In genomic region chrX:2693123-2693438, GRCh38 we compare ENCODE assay signal across 9 cellular contexts. TPM values are rescaled to one million over a fixed set of nuclear protein-coding genes. Genes with fewer than 3 reads are reported as not detected.
DNase-seq lines count a peak whose midpoint lies in the region; ATAC-seq and TF ChIP-seq lines count a peak whose summit lies in the region.
"Had no signal": no experiment of that assay in that cellular context is flagged by ENCODE, and none has a peak within 500 bp of the region (broad histone marks: within the 10 kb centered on the region; RNA-seq: fewer than 3 reads in every experiment).

No MANE protein-coding gene starts in this region.

- H3K9me3 ChIP-seq in RWPE2 (ENCODE audit: severe bottlenecking) (no peaks in the 10 kb centered on the region), esophagus squamous epithelium (no peaks in the 10 kb centered on the region)

- ATAC-seq in RWPE2 (ENCODE audit: low read depth) (no peak), GM21786 (IDR thresholded peaks at IDR 0.05; ENCODE audit: unreplicated experiment) (no peak), HG03095 (IDR thresholded peaks at IDR 0.05; ENCODE audit: unreplicated experiment) (no peak), GM19463 (IDR thresholded peaks at IDR 0.05; ENCODE audit: unreplicated experiment) (no peak), GM21381 (IDR thresholded peaks at IDR 0.05; ENCODE audit: unreplicated experiment) (no peak)

- H3K27ac ChIP-seq in RWPE2 (ENCODE audit: poor library complexity, severe bottlenecking) (peak overlapping the region; percentile 56), esophagus squamous epithelium (peak overlapping the region; percentile 42 to 97 (median 92)), skin epidermis (peak overlapping the region in 18 of 21 experiments; percentile 50 to 96 (median 94))

- H3K4me1 ChIP-seq in RWPE2 (ENCODE audit: insufficient read depth, poor library complexity, severe bottlenecking) (peaks cover 37% of the 10 kb centered on the region), esophagus squamous epithelium (peaks cover 50 to 72% (median 61%) of the 10 kb centered on the region in 3 donors)

- no peak for TF ChIP-seq POLR2A in esophagus squamous epithelium (IDR thresholded peaks at IDR 0.05)

- H3K27me3 ChIP-seq in GM06990 (replicated peaks; ENCODE audit: control insufficient read depth, insufficient read depth, low read length) = no peaks in the 10 kb centered on the region
- H3K27me3 ChIP-seq in RWPE2 (ENCODE audit: insufficient read depth, poor library complexity, severe bottlenecking) = no peaks in the 10 kb centered on the region
- no peaks in the 10 kb centered on the region for H3K27me3 ChIP-seq in esophagus squamous epithelium

- intact Hi-C loops in esophagus squamous epithelium (cut with DNase I) = no loop called here

- 37 to 64% methylated on average over 5 of the region's 5 CpGs for WGBS in esophagus squamous epithelium, 2 donors

- DNase-seq in GM06990 (ENCODE audit: extremely low read depth, insufficient read length) (no peak), RWPE2 (ENCODE audit: low spot score) (no peak), esophagus squamous epithelium (lab: John Stamatoyannopoulos, UW) (no peak)
- DNase-seq: NCI-H187 treated with DMSO at 0.1 percent for 48 hours had no signal

- no peaks in the 10 kb centered on the region for H3K36me3 ChIP-seq in GM06990 (ENCODE audit: control insufficient read depth, insufficient read depth, low read length)
- H3K36me3 ChIP-seq in RWPE2 (ENCODE audit: low read depth) = peaks cover 9% of the 10 kb centered on the region
- H3K36me3 ChIP-seq in esophagus squamous epithelium = peaks cover 0 to 10% (median 0%) of the 10 kb centered on the region in 3 donors

- H3K4me3 ChIP-seq in GM06990 (replicated peaks; ENCODE audit: low read depth, low read length) (peak overlapping the region; percentile 73), RWPE2 (ENCODE audit: severe bottlenecking) (peak overlapping the region; percentile 92), esophagus squamous epithelium (peak overlapping the region in 3 of 4 donors; percentile 83 to 98 (median 88)), skin epidermis (peak overlapping the region; percentile 76 to 95 (median 91))

- TF ChIP-seq CTCF in GM06990 (IDR thresholded peaks at IDR 0.05; ENCODE audit: insufficient read depth, low read length, poor library complexity, severe bottlenecking) (no peak), RWPE2 (IDR thresholded peaks at IDR 0.05; ENCODE audit: poor library complexity, severe bottlenecking) (no peak), esophagus squamous epithelium (IDR thresholded peaks at IDR 0.05) (no peak)

RNA-seq across cellular contexts. Expression of gene CD99, which starts 2.0 kb away (rescaled TPM):
- total RNA-seq in esophagus squamous epithelium = 100 to 1,000 TPM in 3 of 4 donors, 10 to 100 TPM in 1; 79.9 to 251 (median 162) TPM

RNA-seq across cellular contexts. Expression of gene XG, which starts 58.8 kb away (rescaled TPM):
- total RNA-seq in esophagus squamous epithelium = 10 to 100 TPM in 2 of 4 donors, 1 to 10 TPM in 2; 8.0 to 16.9 (median 11.8) TPM
